In the genomic region with DNA sequence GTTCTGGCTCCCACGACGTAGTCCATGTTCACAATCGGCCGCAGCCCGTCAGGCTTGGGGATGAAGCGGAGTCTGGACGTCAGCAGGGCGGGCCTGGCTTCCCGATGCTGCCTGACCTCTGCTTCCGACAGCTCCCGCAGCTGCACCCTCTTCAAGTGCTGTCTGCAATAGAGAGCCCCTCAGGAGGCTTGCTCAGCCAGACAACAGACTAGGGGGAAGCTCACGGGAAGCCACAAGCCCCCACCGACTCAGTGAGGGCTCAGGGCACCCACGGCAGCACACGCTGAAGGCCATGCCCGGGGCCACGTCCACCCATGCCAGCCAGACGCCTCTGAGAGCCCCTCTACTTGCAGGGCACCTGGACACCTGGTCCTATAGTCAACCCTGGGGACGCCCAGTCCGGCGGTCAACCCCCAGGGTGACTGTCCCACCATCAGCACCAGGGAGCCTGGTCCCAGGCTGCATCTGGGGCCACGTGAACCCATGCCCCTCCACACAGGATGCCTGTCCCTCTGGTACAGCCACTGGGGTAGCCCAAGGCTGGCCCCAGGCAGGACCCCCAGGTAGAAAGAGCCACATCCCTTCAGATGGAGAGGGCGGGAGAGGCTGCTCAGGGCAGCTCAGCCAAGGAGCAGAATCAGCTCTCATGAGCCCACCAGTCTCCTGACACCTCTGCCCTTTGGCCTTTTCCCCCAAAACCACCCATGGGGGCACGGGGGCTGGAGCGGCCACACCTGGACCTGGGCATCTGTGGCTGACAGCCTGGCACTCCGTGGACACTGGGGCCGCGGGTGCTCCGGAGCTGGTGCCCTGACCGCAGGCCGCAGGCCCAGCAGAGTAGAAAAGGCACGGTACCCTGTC, we compare ENCODE assay signal across 15 cellular contexts. TPM values are rescaled to one million over a fixed set of nuclear protein-coding genes. Genes with fewer than 3 reads are reported as not detected.
"Had no signal": no experiment of that assay in that cellular context is flagged by ENCODE, and none has a peak within 500 bp of the region (broad histone marks: within the 10 kb centered on the region; RNA-seq: fewer than 3 reads in every experiment).

No MANE protein-coding gene starts in this region.

- H3K36me3 ChIP-seq: gastroesophageal sphincter, stomach, thoracic aorta had no signal

- H3K4me1 Mint-ChIP-seq: activated naive CD4-positive, alpha-beta T cell treated with anti-CD3 and anti-CD28 coated beads, Interleukin-2, amount 50 U/mL, for 24 hours had no signal

- H3K27me3 ChIP-seq: body of pancreas, stomach had no signal

- H3K9me3 ChIP-seq: body of pancreas, thoracic aorta had no signal

- H3K27ac Mint-ChIP-seq: activated naive CD4-positive, alpha-beta T cell treated with anti-CD3 and anti-CD28 coated beads, Interleukin-2, amount 50 U/mL, for 24 hours; dendritic cell treated with granulocyte-macrophage colony-stimulating factor and Interleukin-4, amounts not matched to agents 40 ng/mL and 50 ng/mL, for 4 days; natural killer cell treated with Interleukin-12 subunit alpha and Interleukin-12 subunit beta and Interleukin-15 and Interleukin-18, amount 100 ng/mL, for 72 hours; T-helper 1 cell treated with Interleukin-12 subunit alpha and Interleukin-12 subunit beta and Interleukin-4 antibody, amounts not matched to agents 30 μg/mL and 1 μg/mL, for 36 hours had no signal

- H3K36me3 Mint-ChIP-seq: natural killer cell treated with Interleukin-12 subunit alpha and Interleukin-12 subunit beta and Interleukin-15 and Interleukin-18, amount 100 ng/mL, for 72 hours had no signal

- H3K4me1 ChIP-seq: body of pancreas, gastroesophageal sphincter, stomach had no signal

- H3K9me3 Mint-ChIP-seq: activated naive CD4-positive, alpha-beta T cell treated with anti-CD3 and anti-CD28 coated beads, Interleukin-2, amount 50 U/mL, for 24 hours; effector memory CD8-positive, alpha-beta T cell; natural killer cell treated with Interleukin-12 subunit alpha and Interleukin-12 subunit beta and Interleukin-15 and Interleukin-18, amount 100 ng/mL, for 72 hours; T-helper 1 cell treated with Interleukin-12 subunit alpha and Interleukin-12 subunit beta and Interleukin-4 antibody, amounts not matched to agents 30 μg/mL and 1 μg/mL, for 36 hours had no signal

- H3K4me3 ChIP-seq: body of pancreas, gastroesophageal sphincter, stomach, thoracic aorta had no signal

- H3K27me3 Mint-ChIP-seq: activated naive CD4-positive, alpha-beta T cell treated with anti-CD3 and anti-CD28 coated beads, Interleukin-2, amount 50 U/mL, for 24 hours; dendritic cell treated with granulocyte-macrophage colony-stimulating factor and Interleukin-4, amounts not matched to agents 40 ng/mL and 50 ng/mL, for 4 days; natural killer cell treated with Interleukin-12 subunit alpha and Interleukin-12 subunit beta and Interleukin-15 and Interleukin-18, amount 100 ng/mL, for 72 hours had no signal

- ATAC-seq: body of pancreas; effector memory CD8-positive, alpha-beta T cell; gastroesophageal sphincter had no signal

- H3K4me3 Mint-ChIP-seq: activated naive CD4-positive, alpha-beta T cell treated with anti-CD3 and anti-CD28 coated beads, Interleukin-2, amount 50 U/mL, for 24 hours; dendritic cell treated with granulocyte-macrophage colony-stimulating factor and Interleukin-4, amounts not matched to agents 40 ng/mL and 50 ng/mL, for 4 days; effector memory CD8-positive, alpha-beta T cell; natural killer cell treated with Interleukin-12 subunit alpha and Interleukin-12 subunit beta and Interleukin-15 and Interleukin-18, amount 100 ng/mL, for 72 hours; T-helper 1 cell treated with Interleukin-12 subunit alpha and Interleukin-12 subunit beta and Interleukin-4 antibody, amounts not matched to agents 30 μg/mL and 1 μg/mL, for 36 hours had no signal

- DNase-seq: body of pancreas; effector memory CD8-positive, alpha-beta T cell; kidney glomerular epithelial cell; mammary epithelial cell; stomach had no signal

- H3K27ac ChIP-seq: body of pancreas, epithelial cell of prostate, gastroesophageal sphincter, stomach, thoracic aorta had no signal

RNA-seq across cellular contexts. Expression of a gene that starts 14.5 kb away (rescaled TPM):
- total RNA-seq: body of pancreas, gastroesophageal sphincter, mammary epithelial cell, mucosa of gallbladder, omental fat pad, thoracic aorta had no signal

RNA-seq across cellular contexts. Expression of a gene that starts 55.2 kb away (rescaled TPM):
- total RNA-seq: body of pancreas; gastroesophageal sphincter; mammary epithelial cell; mucosa of gallbladder; natural killer cell treated with Interleukin-12 subunit alpha and Interleukin-12 subunit beta and Interleukin-15 and Interleukin-18, amount 100 ng/mL, for 72 hours; omental fat pad; pulmonary artery endothelial cell; stomach; thoracic aorta had no signal
